ENCODE assay signal across 2 cellular contexts in genomic region chr9:1051286-1052118, GRCh38.
A peak's percentile ranks its signal among the peaks of the same experiment; 100 is the strongest.
TF ChIP-seq lines count a peak whose summit lies in the region.

No MANE protein-coding gene starts in this region.

TF ChIP-seq in endothelial cell of umbilical vein, 7 proteins besides CTCF, POLR2A, EP300 and RAD21:
- no peak for TF ChIP-seq GATA2 (IDR thresholded peaks at IDR 0.05; ENCODE audit: insufficient read depth, insufficient read length, low read depth, low read length)
- peak; percentile 63 for TF ChIP-seq EZH2 (IDR thresholded peaks at IDR 0.05; ENCODE audit: borderline replicate concordance, low read depth, low read length, severe bottlenecking)
- TF ChIP-seq FOS (IDR thresholded peaks at IDR 0.05; ENCODE audit: borderline replicate concordance, insufficient read depth, low read length), result no peak

TF ChIP-seq in neural cell, 6 proteins besides CTCF, POLR2A, EP300 and RAD21 (continued from another document):
- no peak for TF ChIP-seq REST (IDR thresholded peaks at IDR 0.05; ENCODE audit: borderline replicate concordance)
